ENCODE assay signal across 1 cellular context in the genomic region with DNA sequence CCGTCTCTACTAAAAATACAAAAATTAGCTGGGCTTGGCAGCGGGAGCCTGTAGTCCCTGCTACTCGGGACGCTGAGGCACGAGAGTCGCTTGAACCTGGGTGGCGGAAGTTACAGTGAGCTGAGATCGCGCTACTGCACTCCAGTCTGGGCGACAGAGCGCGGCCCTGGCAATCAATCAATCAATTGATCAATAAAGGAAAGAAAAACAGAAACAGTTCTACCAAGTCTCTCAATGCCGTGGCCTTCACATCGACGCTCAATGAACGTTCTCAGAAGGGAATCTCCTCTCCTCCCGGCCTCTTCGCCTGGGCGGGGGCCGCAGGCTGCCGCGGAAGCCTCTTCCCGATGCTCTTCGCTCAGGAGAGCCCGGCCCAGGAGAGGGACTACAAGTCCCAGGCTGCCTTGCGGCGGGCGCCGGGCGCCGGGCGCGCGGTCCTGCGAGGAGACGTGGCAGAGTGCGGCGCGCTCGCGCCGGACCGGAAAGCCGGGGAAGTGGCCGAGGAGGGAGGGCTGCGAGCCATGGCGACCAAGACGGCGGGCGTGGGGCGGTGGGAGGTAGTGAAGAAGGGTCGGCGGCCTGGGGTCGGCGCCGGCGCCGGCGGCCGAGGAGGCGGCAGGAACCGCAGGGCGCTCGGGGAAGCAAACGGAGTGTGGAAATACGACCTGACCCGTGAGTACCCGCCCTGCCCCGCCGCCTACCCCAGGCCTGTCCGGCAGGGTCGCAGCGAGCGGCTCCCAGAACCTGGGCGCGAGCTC.
TF ChIP-seq lines count a peak whose summit lies in the region.

A gene with protein sequence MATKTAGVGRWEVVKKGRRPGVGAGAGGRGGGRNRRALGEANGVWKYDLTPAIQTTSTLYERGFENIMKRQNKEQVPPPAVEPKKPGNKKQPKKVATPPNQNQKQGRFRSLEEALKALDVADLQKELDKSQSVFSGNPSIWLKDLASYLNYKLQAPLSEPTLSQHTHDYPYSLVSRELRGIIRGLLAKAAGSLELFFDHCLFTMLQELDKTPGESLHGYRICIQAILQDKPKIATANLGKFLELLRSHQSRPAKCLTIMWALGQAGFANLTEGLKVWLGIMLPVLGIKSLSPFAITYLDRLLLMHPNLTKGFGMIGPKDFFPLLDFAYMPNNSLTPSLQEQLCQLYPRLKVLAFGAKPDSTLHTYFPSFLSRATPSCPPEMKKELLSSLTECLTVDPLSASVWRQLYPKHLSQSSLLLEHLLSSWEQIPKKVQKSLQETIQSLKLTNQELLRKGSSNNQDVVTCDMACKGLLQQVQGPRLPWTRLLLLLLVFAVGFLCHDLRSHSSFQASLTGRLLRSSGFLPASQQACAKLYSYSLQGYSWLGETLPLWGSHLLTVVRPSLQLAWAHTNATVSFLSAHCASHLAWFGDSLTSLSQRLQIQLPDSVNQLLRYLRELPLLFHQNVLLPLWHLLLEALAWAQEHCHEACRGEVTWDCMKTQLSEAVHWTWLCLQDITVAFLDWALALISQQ (plus strand): TSS at position 471 of the 758 bp plus-strand sequence. CDS start 51 bp downstream, at position 522.

TF ChIP-seq in HepG2, 621 proteins besides CTCF, POLR2A, EP300 and RAD21 (continued from another document and continues in another):
- TF ChIP-seq, protein P1, sequence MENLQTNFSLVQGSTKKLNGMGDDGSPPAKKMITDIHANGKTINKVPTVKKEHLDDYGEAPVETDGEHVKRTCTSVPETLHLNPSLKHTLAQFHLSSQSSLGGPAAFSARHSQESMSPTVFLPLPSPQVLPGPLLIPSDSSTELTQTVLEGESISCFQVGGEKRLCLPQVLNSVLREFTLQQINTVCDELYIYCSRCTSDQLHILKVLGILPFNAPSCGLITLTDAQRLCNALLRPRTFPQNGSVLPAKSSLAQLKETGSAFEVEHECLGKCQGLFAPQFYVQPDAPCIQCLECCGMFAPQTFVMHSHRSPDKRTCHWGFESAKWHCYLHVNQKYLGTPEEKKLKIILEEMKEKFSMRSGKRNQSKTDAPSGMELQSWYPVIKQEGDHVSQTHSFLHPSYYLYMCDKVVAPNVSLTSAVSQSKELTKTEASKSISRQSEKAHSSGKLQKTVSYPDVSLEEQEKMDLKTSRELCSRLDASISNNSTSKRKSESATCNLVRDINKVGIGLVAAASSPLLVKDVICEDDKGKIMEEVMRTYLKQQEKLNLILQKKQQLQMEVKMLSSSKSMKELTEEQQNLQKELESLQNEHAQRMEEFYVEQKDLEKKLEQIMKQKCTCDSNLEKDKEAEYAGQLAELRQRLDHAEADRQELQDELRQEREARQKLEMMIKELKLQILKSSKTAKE (CRISPR knock-in tag; IDR thresholded peaks at IDR 0.05; ENCODE audit: borderline replicate concordance): no peak
- TF ChIP-seq, protein P2, sequence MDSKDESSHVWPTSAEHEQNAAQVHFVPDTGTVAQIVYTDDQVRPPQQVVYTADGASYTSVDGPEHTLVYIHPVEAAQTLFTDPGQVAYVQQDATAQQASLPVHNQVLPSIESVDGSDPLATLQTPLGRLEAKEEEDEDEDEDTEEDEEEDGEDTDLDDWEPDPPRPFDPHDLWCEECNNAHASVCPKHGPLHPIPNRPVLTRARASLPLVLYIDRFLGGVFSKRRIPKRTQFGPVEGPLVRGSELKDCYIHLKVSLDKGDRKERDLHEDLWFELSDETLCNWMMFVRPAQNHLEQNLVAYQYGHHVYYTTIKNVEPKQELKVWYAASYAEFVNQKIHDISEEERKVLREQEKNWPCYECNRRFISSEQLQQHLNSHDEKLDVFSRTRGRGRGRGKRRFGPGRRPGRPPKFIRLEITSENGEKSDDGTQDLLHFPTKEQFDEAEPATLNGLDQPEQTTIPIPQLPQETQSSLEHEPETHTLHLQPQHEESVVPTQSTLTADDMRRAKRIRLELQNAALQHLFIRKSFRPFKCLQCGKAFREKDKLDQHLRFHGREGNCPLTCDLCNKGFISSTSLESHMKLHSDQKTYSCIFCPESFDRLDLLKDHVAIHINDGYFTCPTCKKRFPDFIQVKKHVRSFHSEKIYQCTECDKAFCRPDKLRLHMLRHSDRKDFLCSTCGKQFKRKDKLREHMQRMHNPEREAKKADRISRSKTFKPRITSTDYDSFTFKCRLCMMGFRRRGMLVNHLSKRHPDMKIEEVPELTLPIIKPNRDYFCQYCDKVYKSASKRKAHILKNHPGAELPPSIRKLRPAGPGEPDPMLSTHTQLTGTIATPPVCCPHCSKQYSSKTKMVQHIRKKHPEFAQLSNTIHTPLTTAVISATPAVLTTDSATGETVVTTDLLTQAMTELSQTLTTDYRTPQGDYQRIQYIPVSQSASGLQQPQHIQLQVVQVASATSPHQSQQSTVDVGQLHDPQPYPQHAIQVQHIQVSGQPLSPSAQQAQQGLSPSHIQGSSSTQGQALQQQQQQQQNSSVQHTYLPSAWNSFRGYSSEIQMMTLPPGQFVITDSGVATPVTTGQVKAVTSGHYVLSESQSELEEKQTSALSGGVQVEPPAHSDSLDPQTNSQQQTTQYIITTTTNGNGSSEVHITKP (CRISPR knock-in tag; IDR thresholded peaks at IDR 0.05; ENCODE audit: low read depth): no peak
- TF ChIP-seq SRF (IDR thresholded peaks at IDR 0.05; ENCODE audit: low read depth, low read length) (no peak), WIZ (CRISPR knock-in tag; IDR thresholded peaks at IDR 0.05) (peak; percentile 73; the same call in 1 of the 2 replicates), NFKB2 (CRISPR knock-in tag; IDR thresholded peaks at IDR 0.05; ENCODE audit: borderline replicate concordance) (peak; percentile 84), HNRNPK (IDR thresholded peaks at IDR 0.05; ENCODE audit: low read depth, low read length, poor library complexity, severe bottlenecking) (peak; percentile 95), NBN (conservative IDR thresholded peaks at IDR 0.05) (no peak), SP140L (CRISPR knock-in tag; IDR thresholded peaks at IDR 0.05; ENCODE audit: borderline replicate concordance) (no peak), NFATC3 (CRISPR knock-in tag; IDR thresholded peaks at IDR 0.05) (no peak), ADNP (CRISPR knock-in tag; IDR thresholded peaks at IDR 0.05) (no peak), ZNF205 (CRISPR knock-in tag; IDR thresholded peaks at IDR 0.05) (peak; percentile 52), NR2C2 (CRISPR knock-in tag; IDR thresholded peaks at IDR 0.05; ENCODE audit: borderline replicate concordance) (peak; percentile 80), MTA1 (CRISPR knock-in tag; IDR thresholded peaks at IDR 0.05; ENCODE audit: borderline replicate concordance) (peak; percentile 66; the same call in 1 of the 2 replicates), ZNF350 (CRISPR knock-in tag; IDR thresholded peaks at IDR 0.05; ENCODE audit: borderline replicate concordance, low read depth) (peak; percentile 72), FIP1L1 (IDR thresholded peaks at IDR 0.05; ENCODE audit: borderline replicate concordance, insufficient read depth, low read depth, low read length) (no peak), SUZ12 (IDR thresholded peaks at IDR 0.05; ENCODE audit: low read depth, low read length) (peak; percentile 76), POLR2G (IDR thresholded peaks at IDR 0.05; ENCODE audit: low read depth, low read length) (peak; percentile 98), THYN1 (CRISPR knock-in tag; IDR thresholded peaks at IDR 0.05; ENCODE audit: borderline replicate concordance, low read depth) (no peak), PAX8 (CRISPR knock-in tag; IDR thresholded peaks at IDR 0.05; ENCODE audit: borderline replicate concordance) (peak; percentile 88; the same call in 1 of the 2 replicates), ZFP90 (CRISPR knock-in tag; IDR thresholded peaks at IDR 0.05; ENCODE audit: borderline replicate concordance) (peak; percentile 80; the same call in 1 of the 2 replicates), ZNF773 (CRISPR knock-in tag; IDR thresholded peaks at IDR 0.05; ENCODE audit: borderline replicate concordance) (no peak), SALL2 (CRISPR knock-in tag; IDR thresholded peaks at IDR 0.05) (peak; percentile 90; the same call in 1 of the 2 replicates), ZNF713 (CRISPR knock-in tag; IDR thresholded peaks at IDR 0.05) (0 out of 2 replicates have a peak, but pooled peaks have one; percentile 21), ZNF672 (CRISPR knock-in tag; IDR thresholded peaks at IDR 0.05) (no peak), FLYWCH1 (CRISPR knock-in tag; IDR thresholded peaks at IDR 0.05) (no peak), ZNF12 (CRISPR knock-in tag; IDR thresholded peaks at IDR 0.05) (0 out of 2 replicates have a peak, but pooled peaks have one; percentile 11), CENPX (CRISPR knock-in tag; IDR thresholded peaks at IDR 0.05) (no peak), ZFX (CRISPR knock-in tag; IDR thresholded peaks at IDR 0.05; ENCODE audit: low read depth) (peak; percentile 93), ZNF83 (CRISPR knock-in tag; IDR thresholded peaks at IDR 0.05; ENCODE audit: borderline replicate concordance) (0 out of 2 replicates have a peak, but pooled peaks have one; percentile 12), ZNF703 (CRISPR knock-in tag; IDR thresholded peaks at IDR 0.05; ENCODE audit: borderline replicate concordance) (no peak), FOXJ3 (CRISPR knock-in tag; IDR thresholded peaks at IDR 0.05; ENCODE audit: borderline replicate concordance) (0 out of 2 replicates have a peak, but pooled peaks have one; percentile 53), RFXANK (CRISPR knock-in tag; IDR thresholded peaks at IDR 0.05) (0 out of 2 replicates have a peak, but pooled peaks have one; percentile 42), ZNF20 (CRISPR knock-in tag; IDR thresholded peaks at IDR 0.05) (peak; percentile 49; the same call in 1 of the 2 replicates), HHEX (CRISPR knock-in tag; IDR thresholded peaks at IDR 0.05) (no peak), RXRB (CRISPR knock-in tag; IDR thresholded peaks at IDR 0.05; ENCODE audit: borderline replicate concordance) (0 out of 2 replicates have a peak, but pooled peaks have one; percentile 40)
- TF ChIP-seq, protein P3, sequence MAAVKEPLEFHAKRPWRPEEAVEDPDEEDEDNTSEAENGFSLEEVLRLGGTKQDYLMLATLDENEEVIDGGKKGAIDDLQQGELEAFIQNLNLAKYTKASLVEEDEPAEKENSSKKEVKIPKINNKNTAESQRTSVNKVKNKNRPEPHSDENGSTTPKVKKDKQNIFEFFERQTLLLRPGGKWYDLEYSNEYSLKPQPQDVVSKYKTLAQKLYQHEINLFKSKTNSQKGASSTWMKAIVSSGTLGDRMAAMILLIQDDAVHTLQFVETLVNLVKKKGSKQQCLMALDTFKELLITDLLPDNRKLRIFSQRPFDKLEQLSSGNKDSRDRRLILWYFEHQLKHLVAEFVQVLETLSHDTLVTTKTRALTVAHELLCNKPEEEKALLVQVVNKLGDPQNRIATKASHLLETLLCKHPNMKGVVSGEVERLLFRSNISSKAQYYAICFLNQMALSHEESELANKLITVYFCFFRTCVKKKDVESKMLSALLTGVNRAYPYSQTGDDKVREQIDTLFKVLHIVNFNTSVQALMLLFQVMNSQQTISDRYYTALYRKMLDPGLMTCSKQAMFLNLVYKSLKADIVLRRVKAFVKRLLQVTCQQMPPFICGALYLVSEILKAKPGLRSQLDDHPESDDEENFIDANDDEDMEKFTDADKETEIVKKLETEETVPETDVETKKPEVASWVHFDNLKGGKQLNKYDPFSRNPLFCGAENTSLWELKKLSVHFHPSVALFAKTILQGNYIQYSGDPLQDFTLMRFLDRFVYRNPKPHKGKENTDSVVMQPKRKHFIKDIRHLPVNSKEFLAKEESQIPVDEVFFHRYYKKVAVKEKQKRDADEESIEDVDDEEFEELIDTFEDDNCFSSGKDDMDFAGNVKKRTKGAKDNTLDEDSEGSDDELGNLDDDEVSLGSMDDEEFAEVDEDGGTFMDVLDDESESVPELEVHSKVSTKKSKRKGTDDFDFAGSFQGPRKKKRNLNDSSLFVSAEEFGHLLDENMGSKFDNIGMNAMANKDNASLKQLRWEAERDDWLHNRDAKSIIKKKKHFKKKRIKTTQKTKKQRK (IDR thresholded peaks at IDR 0.05; ENCODE audit: low read length): no peak
- TF ChIP-seq, protein P4, sequence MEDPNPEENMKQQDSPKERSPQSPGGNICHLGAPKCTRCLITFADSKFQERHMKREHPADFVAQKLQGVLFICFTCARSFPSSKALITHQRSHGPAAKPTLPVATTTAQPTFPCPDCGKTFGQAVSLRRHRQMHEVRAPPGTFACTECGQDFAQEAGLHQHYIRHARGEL (CRISPR knock-in tag; IDR thresholded peaks at IDR 0.05): no peak
- TF ChIP-seq, protein P5, sequence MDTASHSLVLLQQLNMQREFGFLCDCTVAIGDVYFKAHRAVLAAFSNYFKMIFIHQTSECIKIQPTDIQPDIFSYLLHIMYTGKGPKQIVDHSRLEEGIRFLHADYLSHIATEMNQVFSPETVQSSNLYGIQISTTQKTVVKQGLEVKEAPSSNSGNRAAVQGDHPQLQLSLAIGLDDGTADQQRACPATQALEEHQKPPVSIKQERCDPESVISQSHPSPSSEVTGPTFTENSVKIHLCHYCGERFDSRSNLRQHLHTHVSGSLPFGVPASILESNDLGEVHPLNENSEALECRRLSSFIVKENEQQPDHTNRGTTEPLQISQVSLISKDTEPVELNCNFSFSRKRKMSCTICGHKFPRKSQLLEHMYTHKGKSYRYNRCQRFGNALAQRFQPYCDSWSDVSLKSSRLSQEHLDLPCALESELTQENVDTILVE (CRISPR knock-in tag; IDR thresholded peaks at IDR 0.05): peak; percentile 30; the same call in 1 of the 2 replicates
- TF ChIP-seq, protein P6, sequence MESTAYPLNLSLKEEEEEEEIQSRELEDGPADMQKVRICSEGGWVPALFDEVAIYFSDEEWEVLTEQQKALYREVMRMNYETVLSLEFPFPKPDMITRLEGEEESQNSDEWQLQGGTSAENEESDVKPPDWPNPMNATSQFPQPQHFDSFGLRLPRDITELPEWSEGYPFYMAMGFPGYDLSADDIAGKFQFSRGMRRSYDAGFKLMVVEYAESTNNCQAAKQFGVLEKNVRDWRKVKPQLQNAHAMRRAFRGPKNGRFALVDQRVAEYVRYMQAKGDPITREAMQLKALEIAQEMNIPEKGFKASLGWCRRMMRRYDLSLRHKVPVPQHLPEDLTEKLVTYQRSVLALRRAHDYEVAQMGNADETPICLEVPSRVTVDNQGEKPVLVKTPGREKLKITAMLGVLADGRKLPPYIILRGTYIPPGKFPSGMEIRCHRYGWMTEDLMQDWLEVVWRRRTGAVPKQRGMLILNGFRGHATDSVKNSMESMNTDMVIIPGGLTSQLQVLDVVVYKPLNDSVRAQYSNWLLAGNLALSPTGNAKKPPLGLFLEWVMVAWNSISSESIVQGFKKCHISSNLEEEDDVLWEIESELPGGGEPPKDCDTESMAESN (CRISPR knock-in tag; conservative IDR thresholded peaks at IDR 0.05): peak; percentile 70
- TF ChIP-seq, protein P7, sequence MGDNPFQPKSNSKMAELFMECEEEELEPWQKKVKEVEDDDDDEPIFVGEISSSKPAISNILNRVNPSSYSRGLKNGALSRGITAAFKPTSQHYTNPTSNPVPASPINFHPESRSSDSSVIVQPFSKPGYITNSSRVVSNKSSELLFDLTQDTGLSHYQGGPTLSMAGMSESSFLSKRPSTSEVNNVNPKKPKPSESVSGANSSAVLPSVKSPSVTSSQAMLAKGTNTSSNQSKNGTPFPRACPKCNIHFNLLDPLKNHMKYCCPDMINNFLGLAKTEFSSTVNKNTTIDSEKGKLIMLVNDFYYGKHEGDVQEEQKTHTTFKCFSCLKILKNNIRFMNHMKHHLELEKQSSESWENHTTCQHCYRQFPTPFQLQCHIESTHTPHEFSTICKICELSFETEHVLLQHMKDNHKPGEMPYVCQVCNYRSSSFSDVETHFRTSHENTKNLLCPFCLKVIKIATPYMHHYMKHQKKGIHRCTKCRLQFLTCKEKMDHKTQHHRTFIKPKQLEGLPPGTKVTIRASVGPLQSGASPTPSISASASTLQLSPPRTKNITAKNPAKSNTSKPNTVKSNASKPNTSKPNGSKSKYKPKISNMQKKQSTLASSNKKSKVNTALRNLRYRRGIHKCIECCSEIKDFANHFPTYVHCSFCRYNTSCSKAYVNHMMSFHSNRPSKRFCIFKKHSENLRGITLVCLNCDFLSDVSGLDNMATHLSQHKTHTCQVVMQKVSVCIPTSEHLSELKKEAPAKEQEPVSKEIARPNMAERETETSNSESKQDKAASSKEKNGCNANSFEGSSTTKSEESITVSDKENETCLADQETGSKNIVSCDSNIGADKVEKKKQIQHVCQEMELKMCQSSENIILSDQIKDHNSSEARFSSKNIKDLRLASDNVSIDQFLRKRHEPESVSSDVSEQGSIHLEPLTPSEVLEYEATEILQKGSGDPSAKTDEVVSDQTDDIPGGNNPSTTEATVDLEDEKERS (CRISPR knock-in tag; IDR thresholded peaks at IDR 0.05): no peak; the same call in 1 of the 2 replicates
